25 cellular contexts compared by ENCODE assay signal in genomic region chr10:98694863-98695262, GRCh38.
"Had no signal": no experiment of that assay in that cellular context is flagged by ENCODE, and none has a peak within 500 bp of the region (broad histone marks: within the 10 kb centered on the region; RNA-seq: fewer than 3 reads in every experiment).

No MANE protein-coding gene starts in this region.

- H3K4me1 Mint-ChIP-seq: activated CD4-positive, alpha-beta T cell treated with anti-CD3 and anti-CD28 coated beads for 36 hours; activated naive CD4-positive, alpha-beta T cell treated with anti-CD3 and anti-CD28 coated beads, Interleukin-2, amount 50 U/mL, for 24 hours; brain had no signal

- H3K36me3 Mint-ChIP-seq: activated naive CD4-positive, alpha-beta T cell treated with anti-CD3 and anti-CD28 coated beads, Interleukin-2, amount 50 U/mL, for 24 hours; brain had no signal

- H3K27me3 ChIP-seq: Peyer's patch, SJCRH30 had no signal

- DNase-seq: activated CD4-positive, alpha-beta T cell treated with anti-CD3 and anti-CD28 coated beads for 36 hours; activated CD8-positive, alpha-beta memory T cell treated with anti-CD3 and anti-CD28 coated beads, Interleukin-2, amount 50 U/mL, for 4 hours; activated CD8-positive, alpha-beta T cell treated with anti-CD3 and anti-CD28 coated beads for 36 hours; activated gamma-delta T cell treated with Interleukin-2 at 50 U/mL for 16 hours; activated T-cell treated with anti-CD3 and anti-CD28 coated beads, Interleukin-2, amount 50 U/mL, for 72 hours; MM.1S; NCI-H1105; NCI-H1436; NCI-H1694 treated with DMSO at 0.1 percent for 48 hours; NCI-H2029 treated with DMSO at 0.1 percent for 48 hours; NCI-H345; NCI-H510A; NCI-H526 treated with DMSO at 0.1 percent for 48 hours; NCI-H82; NK-92 treated with Interleukin-12 subunit alpha and Interleukin-12 subunit beta, amount 100 ng/mL, for 24 hours; Peyer's patch; Right ventricle myocardium superior; SJCRH30; SK-N-SH; T-helper 1 cell had no signal

- H3K9me3 Mint-ChIP-seq: activated CD8-positive, alpha-beta T cell treated with anti-CD3 and anti-CD28 coated beads for 36 hours; activated naive CD4-positive, alpha-beta T cell treated with anti-CD3 and anti-CD28 coated beads, Interleukin-2, amount 50 U/mL, for 24 hours; activated T-cell treated with anti-CD3 and anti-CD28 coated beads, Interleukin-2, amount 50 U/mL, for 72 hours; activated T-helper 2 cell treated with anti-CD3 and anti-CD28 coated beads, Interferon-gamma antibody, Interleukin-2, Interleukin-4, amounts not matched to agents 10 μg/mL and 5 μg/mL and 100 μg/mL, durations not matched to agents 14 hours and 24 hours and 36 hours had no signal

- H3K9me3 ChIP-seq: Peyer's patch, SJCRH30, SK-N-SH had no signal

- H3K9ac ChIP-seq: SK-N-SH had no signal

- H3K27ac ChIP-seq: RWPE1, SJCRH30, VCaP had no signal

- H3K4me3 Mint-ChIP-seq: activated CD4-positive, alpha-beta T cell treated with anti-CD3 and anti-CD28 coated beads for 36 hours; activated CD8-positive, alpha-beta T cell treated with anti-CD3 and anti-CD28 coated beads for 36 hours; activated naive CD4-positive, alpha-beta T cell treated with anti-CD3 and anti-CD28 coated beads, Interleukin-2, amount 50 U/mL, for 24 hours; activated T-cell treated with anti-CD3 and anti-CD28 coated beads, Interleukin-2, amount 50 U/mL, for 72 hours; brain had no signal

- ATAC-seq: activated CD4-positive, alpha-beta T cell treated with anti-CD3 and anti-CD28 coated beads for 36 hours; activated CD8-positive, alpha-beta T cell treated with anti-CD3 and anti-CD28 coated beads for 36 hours; activated T-cell treated with anti-CD3 and anti-CD28 coated beads, Interleukin-2, amount 50 U/mL, for 72 hours had no signal

- H3K27ac Mint-ChIP-seq: activated CD4-positive, alpha-beta T cell treated with anti-CD3 and anti-CD28 coated beads for 36 hours; activated CD8-positive, alpha-beta T cell treated with anti-CD3 and anti-CD28 coated beads for 36 hours; activated naive CD4-positive, alpha-beta T cell treated with anti-CD3 and anti-CD28 coated beads, Interleukin-2, amount 50 U/mL, for 24 hours; activated T-cell treated with anti-CD3 and anti-CD28 coated beads, Interleukin-2, amount 50 U/mL, for 72 hours; activated T-helper 2 cell treated with anti-CD3 and anti-CD28 coated beads, Interferon-gamma antibody, Interleukin-2, Interleukin-4, amounts not matched to agents 10 μg/mL and 5 μg/mL and 100 μg/mL, durations not matched to agents 14 hours and 24 hours and 36 hours had no signal

- H3K4me1 ChIP-seq: Peyer's patch had no signal

- H3K4me3 ChIP-seq: Peyer's patch, SJCRH30 had no signal

- H3K36me3 ChIP-seq: Peyer's patch, SJCRH30 had no signal
